In genomic region chr12:133222211-133222610, GRCh38 we compare ENCODE assay signal across 39 cellular contexts. TPM values are rescaled to one million over a fixed set of nuclear protein-coding genes. Genes with fewer than 3 reads are reported as not detected.
"Had no signal": no experiment of that assay in that cellular context is flagged by ENCODE, and none has a peak within 500 bp of the region (broad histone marks: within the 10 kb centered on the region; RNA-seq: fewer than 3 reads in every experiment).

No MANE protein-coding gene starts in this region.

- ATAC-seq: activated CD4-positive, CD25-positive, alpha-beta regulatory T cell treated with anti-CD3 and anti-CD28 coated beads, Interleukin-2, amount 50 U/mL, for 24 hours; activated CD8-positive, alpha-beta T cell treated with anti-CD3 and anti-CD28 coated beads for 36 hours; activated naive CD4-positive, alpha-beta T cell treated with anti-CD3 and anti-CD28 coated beads, Interleukin-2, amount 50 U/mL, for 72 hours; activated T-cell treated with anti-CD3 and anti-CD28 coated beads, Interleukin-2, amount 50 U/mL, for 4 hours; gastroesophageal sphincter; heart right ventricle; T-cell had no signal

- H3K27me3 Mint-ChIP-seq: activated B cell treated with CpG ODN at 0.5 μM for 24 hours; activated CD8-positive, alpha-beta T cell treated with anti-CD3 and anti-CD28 coated beads for 36 hours; activated naive CD4-positive, alpha-beta T cell treated with anti-CD3 and anti-CD28 coated beads, Interleukin-2, amount 10 ng/mL, durations not matched to agents 7 days and 5 days; activated naive CD8-positive, alpha-beta T cell treated with anti-CD3 and anti-CD28 coated beads, Interleukin-2, amount 10 ng/mL, durations not matched to agents 7 days and 5 days; brain; dendritic cell treated with granulocyte-macrophage colony-stimulating factor and Interleukin-4, amounts not matched to agents 40 ng/mL and 50 ng/mL, for 4 days had no signal

- H3K4me1 ChIP-seq: ascending aorta, breast epithelium, esophagus squamous epithelium, gastroesophageal sphincter, heart right ventricle had no signal

- H3K27ac Mint-ChIP-seq: activated B cell treated with CpG ODN at 0.5 μM for 24 hours; activated CD8-positive, alpha-beta T cell treated with anti-CD3 and anti-CD28 coated beads for 36 hours; activated naive CD4-positive, alpha-beta T cell treated with anti-CD3 and anti-CD28 coated beads, Interleukin-2, amount 10 ng/mL, durations not matched to agents 7 days and 5 days; activated naive CD4-positive, alpha-beta T cell treated with anti-CD3 and anti-CD28 coated beads, Interleukin-2, amount 50 U/mL, for 72 hours; activated naive CD8-positive, alpha-beta T cell treated with anti-CD3 and anti-CD28 coated beads, Interleukin-2, amount 10 ng/mL, durations not matched to agents 7 days and 5 days; activated T-helper 2 cell treated with anti-CD3 and anti-CD28 coated beads, Interferon-gamma antibody, Interleukin-2, Interleukin-4, amounts not matched to agents 10 μg/mL and 5 μg/mL and 100 μg/mL, durations not matched to agents 14 hours and 24 hours and 36 hours; brain; dendritic cell treated with granulocyte-macrophage colony-stimulating factor and Interleukin-4, amounts not matched to agents 40 ng/mL and 50 ng/mL, for 4 days; T-cell; T-helper 1 cell treated with Interleukin-12 subunit alpha and Interleukin-12 subunit beta and Interleukin-4 antibody, amounts not matched to agents 30 μg/mL and 1 μg/mL, for 36 hours had no signal

- DNase-seq: activated B cell treated with CpG ODN at 0.5 μM for 24 hours; activated CD4-positive, alpha-beta T cell treated with anti-CD3 and anti-CD28 coated beads for 48 hours; activated CD4-positive, alpha-beta T cell treated with anti-CD3 and anti-CD28 coated beads, Interleukin-2, amount 50 U/mL, for 1 hour; activated CD4-positive, alpha-beta T cell treated with anti-CD3 and anti-CD28 coated beads, Interleukin-2, amount 50 U/mL, for 48 hours; activated CD8-positive, alpha-beta memory T cell treated with anti-CD3 and anti-CD28 coated beads for 24 hours; activated CD8-positive, alpha-beta T cell treated with anti-CD3 and anti-CD28 coated beads for 36 hours; activated gamma-delta T cell; activated naive CD4-positive, alpha-beta T cell; activated naive CD4-positive, alpha-beta T cell treated with anti-CD3 and anti-CD28 coated beads, Interleukin-2, amount 10 ng/mL, durations not matched to agents 7 days and 5 days; activated naive CD8-positive, alpha-beta T cell treated with anti-CD3 and anti-CD28 coated beads, Interleukin-2, amount 10 ng/mL, durations not matched to agents 7 days and 5 days; activated T-cell treated with anti-CD3 and anti-CD28 coated beads, Interleukin-2, amount 50 U/mL, for 4 hours; central memory CD4-positive, alpha-beta T cell; cerebellar nuclear complex; dorsolateral prefrontal cortex; effector memory CD4-positive, alpha-beta T cell; esophagus squamous epithelium; foreskin melanocyte; heart right ventricle; T-cell; T-helper 9 cell; WERI-Rb-1 had no signal

- H3K36me3 Mint-ChIP-seq: activated naive CD4-positive, alpha-beta T cell treated with anti-CD3 and anti-CD28 coated beads, Interleukin-2, amount 10 ng/mL, durations not matched to agents 7 days and 5 days had no signal

- H3K27ac ChIP-seq: ascending aorta, breast epithelium, cardiac muscle cell, coronary artery, dorsolateral prefrontal cortex, epithelial cell of prostate, esophagus squamous epithelium, gastroesophageal sphincter, heart right ventricle, WERI-Rb-1 had no signal

- H3K36me3 ChIP-seq: ascending aorta, breast epithelium, cardiac muscle cell, esophagus squamous epithelium, gastroesophageal sphincter, heart right ventricle, WERI-Rb-1 had no signal

- H3K4me1 Mint-ChIP-seq: activated B cell treated with CpG ODN at 0.5 μM for 24 hours; activated naive CD4-positive, alpha-beta T cell treated with anti-CD3 and anti-CD28 coated beads, Interleukin-2, amount 10 ng/mL, durations not matched to agents 7 days and 5 days; activated naive CD8-positive, alpha-beta T cell treated with anti-CD3 and anti-CD28 coated beads, Interleukin-2, amount 10 ng/mL, durations not matched to agents 7 days and 5 days; brain; T-cell had no signal

- FAIRE-seq: endothelial cell of umbilical vein had no signal

- H3K27me3 ChIP-seq: ascending aorta, breast epithelium, cardiac muscle cell, dorsolateral prefrontal cortex, esophagus squamous epithelium, gastroesophageal sphincter, heart right ventricle had no signal

- H3K4me3 ChIP-seq: ascending aorta, breast epithelium, cardiac muscle cell, coronary artery, dorsolateral prefrontal cortex, esophagus squamous epithelium, gastroesophageal sphincter, heart right ventricle had no signal

- H3K4me3 Mint-ChIP-seq: activated B cell treated with CpG ODN at 0.5 μM for 24 hours; activated CD8-positive, alpha-beta T cell treated with anti-CD3 and anti-CD28 coated beads for 36 hours; activated naive CD4-positive, alpha-beta T cell treated with anti-CD3 and anti-CD28 coated beads, Interleukin-2, amount 10 ng/mL, durations not matched to agents 7 days and 5 days; activated naive CD8-positive, alpha-beta T cell treated with anti-CD3 and anti-CD28 coated beads, Interleukin-2, amount 10 ng/mL, durations not matched to agents 7 days and 5 days; activated T-cell treated with anti-CD3 and anti-CD28 coated beads, Interleukin-2, amount 50 U/mL, for 4 hours; brain; dendritic cell treated with granulocyte-macrophage colony-stimulating factor and Interleukin-4, amounts not matched to agents 40 ng/mL and 50 ng/mL, for 4 days; T-cell; T-helper 1 cell treated with Interleukin-12 subunit alpha and Interleukin-12 subunit beta and Interleukin-4 antibody, amounts not matched to agents 30 μg/mL and 1 μg/mL, for 36 hours had no signal

RNA-seq across cellular contexts. Expression of gene ANHX, which starts 13.5 kb away (rescaled TPM):
- total RNA-seq: activated B cell treated with CpG ODN at 0.5 μM for 24 hours; activated CD8-positive, alpha-beta T cell treated with anti-CD3 and anti-CD28 coated beads for 36 hours; activated naive CD4-positive, alpha-beta T cell treated with anti-CD3 and anti-CD28 coated beads, Interleukin-2, amount 50 U/mL, for 72 hours; activated naive CD8-positive, alpha-beta T cell treated with anti-CD3 and anti-CD28 coated beads, Interleukin-2, amount 10 ng/mL, durations not matched to agents 7 days and 5 days; activated T-cell treated with anti-CD3 and anti-CD28 coated beads, Interleukin-2, amount 50 U/mL, for 4 hours; activated T-helper 2 cell treated with anti-CD3 and anti-CD28 coated beads, Interferon-gamma antibody, Interleukin-2, Interleukin-4, amounts not matched to agents 10 μg/mL and 5 μg/mL and 100 μg/mL, durations not matched to agents 14 hours and 24 hours and 36 hours; ascending aorta; breast epithelium; cardiac muscle cell; dorsolateral prefrontal cortex; endothelial cell of umbilical vein; esophagus squamous epithelium; fibroblast of lung; fibroblast of villous mesenchyme; gastroesophageal sphincter; glomerular endothelial cell; heart right ventricle; T-cell; T-helper 2 cell treated with Interferon-gamma antibody and Interleukin-4, amounts not matched to agents 100 ng/mL and 5 ng/mL, for 36 hours had no signal
- polyA plus RNA-seq: cardiac muscle cell, endothelial cell of umbilical vein, esophagus, fibroblast of lung, heart right ventricle had no signal
